Comparison of ENCODE assay signal across 12 cellular contexts in genomic region chr13:50793026-50793425, GRCh38. TPM values are rescaled to one million over a fixed set of nuclear protein-coding genes. Genes with fewer than 3 reads are reported as not detected.
"Had no signal": no experiment of that assay in that cellular context is flagged by ENCODE, and none has a peak within 500 bp of the region (broad histone marks: within the 10 kb centered on the region; RNA-seq: fewer than 3 reads in every experiment).

No MANE protein-coding gene starts in this region.

- H3K4me2 ChIP-seq: GM23338 had no signal

- H3K9me3 ChIP-seq: HAP-1 had no signal

- H3K4me1 ChIP-seq: HAP-1 had no signal

- H3K9ac ChIP-seq: GM23248 had no signal

- H3K27ac ChIP-seq: GM23248 had no signal

- FAIRE-seq: H1, H54 had no signal

- H2AFZ ChIP-seq: GM23248, GM23338 had no signal

- H3K4me3 ChIP-seq: GM23248, GM23338, HAP-1 had no signal

- ATAC-seq: GM23338, HCT116 had no signal

- DNase-seq: GM23248, GOT3, H7, H9, HCEC 1CT, HFFc6 had no signal

- H3K36me3 ChIP-seq: HAP-1 had no signal

RNA-seq across cellular contexts. Expression of gene DLEU7, which starts 50.5 kb away (rescaled TPM):
- total RNA-seq: GM23248, H4, HFFc6 had no signal
- polyA plus RNA-seq: GM23248 had no signal
